8 cellular contexts compared by ENCODE assay signal in the genomic region with DNA sequence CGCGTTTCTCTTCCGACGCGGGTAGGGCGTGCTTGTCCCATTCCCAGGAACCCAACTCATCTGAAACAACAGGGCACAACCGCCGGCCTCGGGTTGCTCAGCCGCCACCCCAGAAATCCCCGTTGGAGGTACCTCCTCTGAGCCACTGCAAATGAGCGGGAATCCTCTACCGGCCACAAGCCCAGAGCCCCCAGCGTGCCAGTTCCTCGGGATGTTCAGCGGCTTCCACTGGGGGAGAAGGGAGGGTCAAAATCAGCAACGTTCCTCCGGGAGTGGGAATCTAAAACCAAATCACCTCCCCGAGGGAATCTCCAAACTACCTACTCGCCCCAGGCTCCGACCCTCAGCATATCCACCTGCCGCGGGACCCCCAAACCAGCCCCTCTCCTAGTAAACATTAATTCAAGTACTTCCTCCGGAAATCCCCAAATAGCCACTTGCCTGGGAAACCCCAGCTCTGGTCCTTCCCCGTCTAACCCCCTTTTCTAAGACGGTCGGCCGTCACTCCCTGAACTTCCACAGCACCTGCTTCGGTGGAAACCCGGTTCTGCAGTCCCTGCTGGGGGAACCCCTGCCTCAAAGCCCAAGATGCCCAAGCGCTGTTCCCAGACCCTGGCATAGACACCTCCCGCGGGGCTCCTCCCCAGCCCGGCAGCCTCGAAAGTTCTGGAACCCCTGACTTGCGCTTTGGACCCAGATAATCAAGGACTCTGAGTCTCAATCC. TPM values are rescaled to one million over a fixed set of nuclear protein-coding genes. Genes with fewer than 3 reads are reported as not detected.
DNase-seq lines count a peak whose midpoint lies in the region; ATAC-seq and TF ChIP-seq lines count a peak whose summit lies in the region.

No MANE protein-coding gene starts in this region.

- peaks cover 21% of the 10 kb centered on the region for H3K4me1 Mint-ChIP-seq in brain

- no peak overlapping the region for H2AFZ ChIP-seq in neural cell (ENCODE audit: low read depth, low read length)

- no peaks in the 10 kb centered on the region for H3K79me2 ChIP-seq in neural cell (replicated peaks; ENCODE audit: insufficient read depth, low read length)

- H3K4me3 Mint-ChIP-seq in brain: peak overlapping the region; percentile 74 to 87 (median 82)

- peak; percentile 29 for ATAC-seq in HG03135 (IDR thresholded peaks at IDR 0.05; ENCODE audit: unreplicated experiment)

- TF ChIP-seq EP300 in neural cell (conservative IDR thresholded peaks at IDR 0.05; ENCODE audit: poor library complexity, severe bottlenecking): no peak

- H3K9me2 ChIP-seq in neural cell (ENCODE audit: insufficient read depth, low read length): no peaks in the 10 kb centered on the region

- no peaks in the 10 kb centered on the region for H3F3A ChIP-seq in neural cell (ENCODE audit: insufficient read depth, low read length, poor library complexity, severe bottlenecking)

- no peak overlapping the region for H3K9ac ChIP-seq in neural cell (ENCODE audit: low read length)

- H3K9me3 Mint-ChIP-seq in brain: peaks cover 0 to 9% (median 3%) of the 10 kb centered on the region in 5 experiments

- H3K4me2 ChIP-seq in neural cell (ENCODE audit: low read length): peak overlapping the region; percentile 30

- TF ChIP-seq CTCF in brain (conservative IDR thresholded peaks at IDR 0.05): no peak
- TF ChIP-seq CTCF in neural cell (IDR thresholded peaks at IDR 0.05; ENCODE audit: poor library complexity, severe bottlenecking): no peak

- no peak overlapping the region for H3K27ac ChIP-seq in neural cell (ENCODE audit: low read length)

- TF ChIP-seq POLR2A in GM19099 (IDR thresholded peaks at IDR 0.05; ENCODE audit: extremely low read depth, insufficient read length, low read depth): peak; percentile 35

- H3K27me3 Mint-ChIP-seq in brain: peaks cover 52% of the 10 kb centered on the region

- peaks cover 4% of the 10 kb centered on the region for H3K36me3 Mint-ChIP-seq in brain

- no peaks in the 10 kb centered on the region for H3K9me3 ChIP-seq in neural cell (ENCODE audit: low read length)

- H4K20me1 ChIP-seq in neural cell (ENCODE audit: insufficient read depth): no peaks in the 10 kb centered on the region

- H3K27me3 ChIP-seq in neural cell (ENCODE audit: insufficient read depth, low read depth, low read length): peaks cover 32% of the 10 kb centered on the region

- H3K4me3 ChIP-seq in neural cell (ENCODE audit: low read length): peak overlapping the region; percentile 72

- DNase-seq in COLO668 (lab: John Stamatoyannopoulos, UW; ENCODE audit: unreplicated experiment) (peak; percentile 54), NCI-H187 (lab: John Stamatoyannopoulos, UW) (no peak), NCI-H187 treated with DMSO at 0.1 percent for 48 hours (lab: John Stamatoyannopoulos, UW) (no peak), SIG-M5 treated with dmso at 0.1 percent for 504 hours (lab: John Stamatoyannopoulos, UW; ENCODE audit: unreplicated experiment) (no peak)

- no peak for TF ChIP-seq RAD21 in neural cell (conservative IDR thresholded peaks at IDR 0.05)

- no peak overlapping the region for H3K27ac Mint-ChIP-seq in brain

- no peaks in the 10 kb centered on the region for H3K36me3 ChIP-seq in neural cell (ENCODE audit: insufficient read depth, low read length)

TF ChIP-seq in neural cell, 6 proteins besides CTCF, POLR2A, EP300 and RAD21:
- no peak for TF ChIP-seq MXI1 (conservative IDR thresholded peaks at IDR 0.05; ENCODE audit: poor library complexity, severe bottlenecking)
- TF ChIP-seq, protein P1, sequence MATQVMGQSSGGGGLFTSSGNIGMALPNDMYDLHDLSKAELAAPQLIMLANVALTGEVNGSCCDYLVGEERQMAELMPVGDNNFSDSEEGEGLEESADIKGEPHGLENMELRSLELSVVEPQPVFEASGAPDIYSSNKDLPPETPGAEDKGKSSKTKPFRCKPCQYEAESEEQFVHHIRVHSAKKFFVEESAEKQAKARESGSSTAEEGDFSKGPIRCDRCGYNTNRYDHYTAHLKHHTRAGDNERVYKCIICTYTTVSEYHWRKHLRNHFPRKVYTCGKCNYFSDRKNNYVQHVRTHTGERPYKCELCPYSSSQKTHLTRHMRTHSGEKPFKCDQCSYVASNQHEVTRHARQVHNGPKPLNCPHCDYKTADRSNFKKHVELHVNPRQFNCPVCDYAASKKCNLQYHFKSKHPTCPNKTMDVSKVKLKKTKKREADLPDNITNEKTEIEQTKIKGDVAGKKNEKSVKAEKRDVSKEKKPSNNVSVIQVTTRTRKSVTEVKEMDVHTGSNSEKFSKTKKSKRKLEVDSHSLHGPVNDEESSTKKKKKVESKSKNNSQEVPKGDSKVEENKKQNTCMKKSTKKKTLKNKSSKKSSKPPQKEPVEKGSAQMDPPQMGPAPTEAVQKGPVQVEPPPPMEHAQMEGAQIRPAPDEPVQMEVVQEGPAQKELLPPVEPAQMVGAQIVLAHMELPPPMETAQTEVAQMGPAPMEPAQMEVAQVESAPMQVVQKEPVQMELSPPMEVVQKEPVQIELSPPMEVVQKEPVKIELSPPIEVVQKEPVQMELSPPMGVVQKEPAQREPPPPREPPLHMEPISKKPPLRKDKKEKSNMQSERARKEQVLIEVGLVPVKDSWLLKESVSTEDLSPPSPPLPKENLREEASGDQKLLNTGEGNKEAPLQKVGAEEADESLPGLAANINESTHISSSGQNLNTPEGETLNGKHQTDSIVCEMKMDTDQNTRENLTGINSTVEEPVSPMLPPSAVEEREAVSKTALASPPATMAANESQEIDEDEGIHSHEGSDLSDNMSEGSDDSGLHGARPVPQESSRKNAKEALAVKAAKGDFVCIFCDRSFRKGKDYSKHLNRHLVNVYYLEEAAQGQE (IDR thresholded peaks at IDR 0.05; ENCODE audit: borderline replicate concordance): no peak
- no peak for TF ChIP-seq SMC3 (conservative IDR thresholded peaks at IDR 0.05; ENCODE audit: poor library complexity)
- no peak for TF ChIP-seq TAF1 (IDR thresholded peaks at IDR 0.05; ENCODE audit: low read depth)
- no peak for TF ChIP-seq EZH2 (IDR thresholded peaks at IDR 0.05; ENCODE audit: borderline replicate concordance, insufficient read depth, low read length, poor library complexity, severe bottlenecking)
- TF ChIP-seq POLR2AphosphoS5 (IDR thresholded peaks at IDR 0.05): no peak

RNA-seq across cellular contexts. Expression of gene OXTR, which starts 0.9 kb away (rescaled TPM):
- polyA plus RNA-seq in brain (ENCODE audit: insufficient read depth, low read depth, low replicate concordance) (0.42 TPM), neural cell (1.7 and 2.2 TPM in 2 replicates)
- polyA minus RNA-seq in neural cell: 1.9 and 2.1 TPM in 2 replicates

RNA-seq across cellular contexts. Expression of gene CAV3, which starts 34.9 kb away (rescaled TPM):
- polyA plus RNA-seq in brain (ENCODE audit: insufficient read depth, low read depth, low replicate concordance) (not detected), neural cell (not detected in 2 replicates)
- polyA minus RNA-seq in neural cell: not detected in 2 replicates
